14 cellular contexts compared by ENCODE assay signal in the genomic region with DNA sequence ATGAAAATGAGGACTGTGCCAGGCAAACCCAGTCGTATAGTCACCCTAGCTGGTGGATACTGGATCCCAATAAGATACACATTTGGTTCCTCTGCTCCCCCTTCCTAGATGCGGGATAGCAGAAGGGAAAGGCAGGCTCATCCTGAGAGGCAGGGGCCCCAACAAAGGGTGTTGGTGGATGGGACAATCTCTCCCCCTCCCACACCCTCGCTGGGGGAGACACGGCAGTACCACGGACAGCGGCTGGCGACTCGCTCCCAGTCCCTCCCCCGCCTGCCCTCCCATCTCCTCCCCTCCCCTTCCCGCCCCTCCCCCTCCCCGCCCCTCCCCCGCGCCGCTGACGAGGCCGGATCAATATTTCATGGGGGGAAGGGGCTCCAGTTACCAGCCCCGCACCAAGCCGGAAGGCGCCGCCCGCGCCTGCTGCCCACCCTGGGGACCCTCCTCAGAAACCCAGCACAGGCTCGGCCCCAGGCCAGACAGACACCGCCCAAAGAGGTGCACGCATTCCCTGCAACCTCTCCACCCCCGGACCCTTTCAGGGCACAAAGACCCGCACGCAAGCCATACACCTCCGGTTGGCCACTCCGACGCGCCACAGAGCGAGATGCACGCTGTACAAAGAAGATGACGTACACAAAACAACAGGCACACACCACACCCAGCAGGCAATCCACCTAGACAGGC. TPM values are rescaled to one million over a fixed set of nuclear protein-coding genes. Genes with fewer than 3 reads are reported as not detected.
DNase-seq lines count a peak whose midpoint lies in the region; ATAC-seq and TF ChIP-seq lines count a peak whose summit lies in the region.
"Had no signal": no experiment of that assay in that cellular context is flagged by ENCODE, and none has a peak within 500 bp of the region (broad histone marks: within the 10 kb centered on the region; RNA-seq: fewer than 3 reads in every experiment).

No MANE protein-coding gene starts in this region.

- no peak for ATAC-seq in GM19463 (IDR thresholded peaks at IDR 0.05; ENCODE audit: unreplicated experiment)
- ATAC-seq: activated T-cell treated with anti-CD3 and anti-CD28 coated beads, Interleukin-2, amount 50 U/mL, for 72 hours had no signal

- peak overlapping the region; percentile 68 for H3K9ac ChIP-seq in HUES48 (ENCODE audit: low read depth, low read length)
- peak overlapping the region; percentile 63 for H3K9ac ChIP-seq in NT2/D1 (ENCODE audit: insufficient read length, low read depth)

- H3K36me3 ChIP-seq in HUES48 (ENCODE audit: control insufficient read depth, insufficient read depth, low read length) (no peaks in the 10 kb centered on the region), NT2/D1 (ENCODE audit: insufficient read depth, insufficient read length, low read length) (no peaks in the 10 kb centered on the region), osteoblast (ENCODE audit: insufficient read depth, low read length) (no peaks in the 10 kb centered on the region)
- H3K36me3 ChIP-seq: ascending aorta had no signal

- H3K4me1 ChIP-seq in HUES48 (ENCODE audit: control insufficient read depth, insufficient read depth, low read length), result peaks cover 18% of the 10 kb centered on the region
- peaks cover 30% of the 10 kb centered on the region for H3K4me1 ChIP-seq in NT2/D1 (ENCODE audit: insufficient read depth, insufficient read length)
- H3K4me1 ChIP-seq in osteoblast (ENCODE audit: insufficient read depth, low read length), result no peaks in the 10 kb centered on the region

- no peaks in the 10 kb centered on the region for H3K79me2 ChIP-seq in osteoblast (ENCODE audit: insufficient read depth, low read length)

- H3K9me3 ChIP-seq in HUES48 (ENCODE audit: control insufficient read depth, insufficient read depth, low read length), result no peaks in the 10 kb centered on the region
- H3K9me3 ChIP-seq in NT2/D1 (ENCODE audit: insufficient read depth, low read length), result no peaks in the 10 kb centered on the region
- H3K9me3 ChIP-seq in osteoblast (ENCODE audit: low read depth, low read length), result no peaks in the 10 kb centered on the region
- H3K9me3 ChIP-seq: ascending aorta had no signal

- TF ChIP-seq CTCF in fibroblast of pulmonary artery (IDR thresholded peaks at IDR 0.05; ENCODE audit: low read length, missing control alignments) (no peak), osteoblast (IDR thresholded peaks at IDR 0.05; ENCODE audit: extremely low read depth, low read depth, low read length) (no peak)

- H4K20me1 ChIP-seq in osteoblast (ENCODE audit: insufficient read depth, low read length), result no peaks in the 10 kb centered on the region

- H3K27me3 ChIP-seq in HUES48 (ENCODE audit: control insufficient read depth, insufficient read depth, low read length), result no peaks in the 10 kb centered on the region
- H3K27me3 ChIP-seq in NT2/D1 (ENCODE audit: insufficient read depth, insufficient read length), result no peaks in the 10 kb centered on the region
- peaks cover 52% of the 10 kb centered on the region for H3K27me3 ChIP-seq in osteoblast (ENCODE audit: insufficient read depth, low read length)
- H3K27me3 ChIP-seq: ascending aorta had no signal

- H3K27ac ChIP-seq in HUES48 (ENCODE audit: low read depth, low read length) (no peak overlapping the region), osteoblast (ENCODE audit: low read depth, low read length) (no peak overlapping the region)
- H3K27ac ChIP-seq: ascending aorta had no signal

- no peak overlapping the region for H3K4me2 ChIP-seq in osteoblast (ENCODE audit: insufficient read depth, low read length)

- H3K4me3 ChIP-seq in HUES48 (ENCODE audit: low read depth, low read length) (peak overlapping the region; percentile 63), NT2/D1 (ENCODE audit: insufficient read length, low read depth) (peak overlapping the region; percentile 40), fibroblast of pulmonary artery (replicated peaks; ENCODE audit: low read depth, low read length) (no peak overlapping the region), osteoblast (ENCODE audit: insufficient read depth, low read length) (no peak overlapping the region)
- H3K4me3 ChIP-seq: ascending aorta had no signal

- DNase-seq in NT2/D1 (ENCODE audit: low read depth, low spot score) (no peak), fibroblast of pulmonary artery (ENCODE audit: low read depth) (peak; percentile 15), osteoblast (ENCODE audit: insufficient read length, low spot score, missing footprints) (peak; percentile 81), D341Med (ENCODE audit: low spot score) (no peak)
- no peak for DNase-seq in stimulated activated CD4-positive, alpha-beta T cell treated with anti-CD3 and anti-CD28 coated beads, Interleukin-1b, Interleukin-23, amount 100 ng/mL, for 48 hours
- DNase-seq: activated CD4-positive, alpha-beta T cell treated with anti-CD3 and anti-CD28 coated beads for 4 hours; activated T-cell treated with anti-CD3 and anti-CD28 coated beads, Interleukin-2, amount 50 U/mL, for 72 hours; CD4-positive, CD25-positive, alpha-beta regulatory T cell; effector memory CD4-positive, alpha-beta T cell; HFFc6; NCI-H2081 had no signal

- H2AFZ ChIP-seq in osteoblast (ENCODE audit: low read length), result no peak overlapping the region

RNA-seq across cellular contexts. Expression of gene RIMS3, which starts 11.5 kb away (rescaled TPM):
- total RNA-seq in osteoblast, result 3.5 and 6.2 TPM in 2 replicates

RNA-seq across cellular contexts. Expression of gene NFYC, which starts 37.5 kb away (rescaled TPM):
- total RNA-seq in osteoblast, result 24.2 TPM in 2 replicates

Comparison
In these comparisons a context has a peak if more than half of its experiments do, and no peak if none do; other contexts are left out.
1. H3K4me3 ChIP-seq: peak in HUES48 (single experiment) and NT2/D1 (single experiment); none in fibroblast of pulmonary artery (single experiment) and osteoblast (single experiment).
2. DNase-seq: peak in fibroblast of pulmonary artery (single experiment) and osteoblast (single experiment); none in NT2/D1 (single experiment), stimulated activated CD4-positive, alpha-beta T cell treated with anti-CD3 and anti-CD28 coated beads, Interleukin-1b, Interleukin-23, amount 100 ng/mL, for 48 hours (single experiment) and D341Med (single experiment).